ENCODE assay signal across 1 cellular context in genomic region chr16:88487920-88488842, GRCh38.
TF ChIP-seq lines count a peak whose summit lies in the region.

No MANE protein-coding gene starts in this region.

TF ChIP-seq in HepG2, 621 proteins besides CTCF, POLR2A, EP300 and RAD21 (continued from another document and continues in another):
- TF ChIP-seq ZNF569 (CRISPR knock-in tag; IDR thresholded peaks at IDR 0.05; ENCODE audit: borderline replicate concordance) (peak; percentile 100; the same call in 1 of the 2 replicates), ZMAT5 (CRISPR knock-in tag; IDR thresholded peaks at IDR 0.05; ENCODE audit: borderline replicate concordance, low read depth) (peak; percentile 98), ZMAT3 (CRISPR knock-in tag; conservative IDR thresholded peaks at IDR 0.05) (peak; percentile 100), NONO (IDR thresholded peaks at IDR 0.05) (no peak), NONO (CRISPR knock-in tag; conservative IDR thresholded peaks at IDR 0.05) (peak; percentile 99), SRY (CRISPR knock-in tag; IDR thresholded peaks at IDR 0.05) (peak; percentile 100), ZNF792 (CRISPR knock-in tag; IDR thresholded peaks at IDR 0.05) (peak; percentile 100), ZNF816 (CRISPR knock-in tag; IDR thresholded peaks at IDR 0.05; ENCODE audit: borderline replicate concordance) (peak; percentile 100), SIN3A (IDR thresholded peaks at IDR 0.05; ENCODE audit: borderline replicate concordance, low read depth, low read length) (peak; percentile 90; the same call in 1 of the 2 replicates), RBM39 (IDR thresholded peaks at IDR 0.05; ENCODE audit: low read depth, low read length, poor library complexity, severe bottlenecking) (peak; percentile 99), MTERF4 (CRISPR knock-in tag; IDR thresholded peaks at IDR 0.05) (peak; percentile 100), ZSCAN5A (CRISPR knock-in tag; IDR thresholded peaks at IDR 0.05; ENCODE audit: borderline replicate concordance) (peak; percentile 100), MXI1 (IDR thresholded peaks at IDR 0.05; ENCODE audit: borderline replicate concordance, low read depth, low read length) (peak; percentile 99), AGO1 (IDR thresholded peaks at IDR 0.05; ENCODE audit: low read depth, low read length, poor library complexity, severe bottlenecking) (peak; percentile 85), TAF1 (CRISPR knock-in tag; IDR thresholded peaks at IDR 0.05) (peak; percentile 74), ZNF335 (CRISPR knock-in tag; IDR thresholded peaks at IDR 0.05) (peak; percentile 98), ZNF616 (CRISPR knock-in tag; IDR thresholded peaks at IDR 0.05; ENCODE audit: low read depth) (peak; percentile 100), NFE2L2 (IDR thresholded peaks at IDR 0.05; ENCODE audit: low read length) (no peak), MAFG (CRISPR knock-in tag; IDR thresholded peaks at IDR 0.05) (peak; percentile 95), ZNF891 (CRISPR knock-in tag; IDR thresholded peaks at IDR 0.05) (peak; percentile 100), ZNF564 (CRISPR knock-in tag; IDR thresholded peaks at IDR 0.05) (peak; percentile 100), HMGA1 (CRISPR knock-in tag; conservative IDR thresholded peaks at IDR 0.05) (no peak), ZNF205 (CRISPR knock-in tag; IDR thresholded peaks at IDR 0.05) (peak; percentile 99), ARID3A (IDR thresholded peaks at IDR 0.05; ENCODE audit: low read depth, low read length) (peak; percentile 97), ZKSCAN8 (CRISPR knock-in tag; IDR thresholded peaks at IDR 0.05; ENCODE audit: borderline replicate concordance) (peak; percentile 99), NAIF1 (CRISPR knock-in tag; IDR thresholded peaks at IDR 0.05; ENCODE audit: borderline replicate concordance) (peak; percentile 99), CHCHD3 (CRISPR knock-in tag; IDR thresholded peaks at IDR 0.05) (peak; percentile 100), THAP11 (CRISPR knock-in tag; IDR thresholded peaks at IDR 0.05) (peak; percentile 92), BCL3 (CRISPR knock-in tag; IDR thresholded peaks at IDR 0.05) (peak; percentile 100), FOXK2 (IDR thresholded peaks at IDR 0.05) (0 out of 2 replicates have a peak, but pooled peaks have one; percentile 57), NKX3-1 (CRISPR knock-in tag; IDR thresholded peaks at IDR 0.05) (peak; percentile 100), ZNF883 (CRISPR knock-in tag; IDR thresholded peaks at IDR 0.05; ENCODE audit: not compliant biosample characterization) (peak; percentile 100)
- TF ChIP-seq, protein P1, sequence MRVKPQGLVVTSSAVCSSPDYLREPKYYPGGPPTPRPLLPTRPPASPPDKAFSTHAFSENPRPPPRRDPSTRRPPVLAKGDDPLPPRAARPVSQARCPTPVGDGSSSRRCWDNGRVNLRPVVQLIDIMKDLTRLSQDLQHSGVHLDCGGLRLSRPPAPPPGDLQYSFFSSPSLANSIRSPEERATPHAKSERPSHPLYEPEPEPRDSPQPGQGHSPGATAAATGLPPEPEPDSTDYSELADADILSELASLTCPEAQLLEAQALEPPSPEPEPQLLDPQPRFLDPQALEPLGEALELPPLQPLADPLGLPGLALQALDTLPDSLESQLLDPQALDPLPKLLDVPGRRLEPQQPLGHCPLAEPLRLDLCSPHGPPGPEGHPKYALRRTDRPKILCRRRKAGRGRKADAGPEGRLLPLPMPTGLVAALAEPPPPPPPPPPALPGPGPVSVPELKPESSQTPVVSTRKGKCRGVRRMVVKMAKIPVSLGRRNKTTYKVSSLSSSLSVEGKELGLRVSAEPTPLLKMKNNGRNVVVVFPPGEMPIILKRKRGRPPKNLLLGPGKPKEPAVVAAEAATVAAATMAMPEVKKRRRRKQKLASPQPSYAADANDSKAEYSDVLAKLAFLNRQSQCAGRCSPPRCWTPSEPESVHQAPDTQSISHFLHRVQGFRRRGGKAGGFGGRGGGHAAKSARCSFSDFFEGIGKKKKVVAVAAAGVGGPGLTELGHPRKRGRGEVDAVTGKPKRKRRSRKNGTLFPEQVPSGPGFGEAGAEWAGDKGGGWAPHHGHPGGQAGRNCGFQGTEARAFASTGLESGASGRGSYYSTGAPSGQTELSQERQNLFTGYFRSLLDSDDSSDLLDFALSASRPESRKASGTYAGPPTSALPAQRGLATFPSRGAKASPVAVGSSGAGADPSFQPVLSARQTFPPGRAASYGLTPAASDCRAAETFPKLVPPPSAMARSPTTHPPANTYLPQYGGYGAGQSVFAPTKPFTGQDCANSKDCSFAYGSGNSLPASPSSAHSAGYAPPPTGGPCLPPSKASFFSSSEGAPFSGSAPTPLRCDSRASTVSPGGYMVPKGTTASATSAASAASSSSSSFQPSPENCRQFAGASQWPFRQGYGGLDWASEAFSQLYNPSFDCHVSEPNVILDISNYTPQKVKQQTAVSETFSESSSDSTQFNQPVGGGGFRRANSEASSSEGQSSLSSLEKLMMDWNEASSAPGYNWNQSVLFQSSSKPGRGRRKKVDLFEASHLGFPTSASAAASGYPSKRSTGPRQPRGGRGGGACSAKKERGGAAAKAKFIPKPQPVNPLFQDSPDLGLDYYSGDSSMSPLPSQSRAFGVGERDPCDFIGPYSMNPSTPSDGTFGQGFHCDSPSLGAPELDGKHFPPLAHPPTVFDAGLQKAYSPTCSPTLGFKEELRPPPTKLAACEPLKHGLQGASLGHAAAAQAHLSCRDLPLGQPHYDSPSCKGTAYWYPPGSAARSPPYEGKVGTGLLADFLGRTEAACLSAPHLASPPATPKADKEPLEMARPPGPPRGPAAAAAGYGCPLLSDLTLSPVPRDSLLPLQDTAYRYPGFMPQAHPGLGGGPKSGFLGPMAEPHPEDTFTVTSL (CRISPR knock-in tag; IDR thresholded peaks at IDR 0.05; ENCODE audit: borderline replicate concordance) = peak; percentile 100
- TF ChIP-seq, protein P2, sequence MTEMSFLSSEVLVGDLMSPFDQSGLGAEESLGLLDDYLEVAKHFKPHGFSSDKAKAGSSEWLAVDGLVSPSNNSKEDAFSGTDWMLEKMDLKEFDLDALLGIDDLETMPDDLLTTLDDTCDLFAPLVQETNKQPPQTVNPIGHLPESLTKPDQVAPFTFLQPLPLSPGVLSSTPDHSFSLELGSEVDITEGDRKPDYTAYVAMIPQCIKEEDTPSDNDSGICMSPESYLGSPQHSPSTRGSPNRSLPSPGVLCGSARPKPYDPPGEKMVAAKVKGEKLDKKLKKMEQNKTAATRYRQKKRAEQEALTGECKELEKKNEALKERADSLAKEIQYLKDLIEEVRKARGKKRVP (CRISPR knock-in tag; IDR thresholded peaks at IDR 0.05) = peak; percentile 65 to 98; a peak in 2 of 4 replicates
- TF ChIP-seq, protein P3, sequence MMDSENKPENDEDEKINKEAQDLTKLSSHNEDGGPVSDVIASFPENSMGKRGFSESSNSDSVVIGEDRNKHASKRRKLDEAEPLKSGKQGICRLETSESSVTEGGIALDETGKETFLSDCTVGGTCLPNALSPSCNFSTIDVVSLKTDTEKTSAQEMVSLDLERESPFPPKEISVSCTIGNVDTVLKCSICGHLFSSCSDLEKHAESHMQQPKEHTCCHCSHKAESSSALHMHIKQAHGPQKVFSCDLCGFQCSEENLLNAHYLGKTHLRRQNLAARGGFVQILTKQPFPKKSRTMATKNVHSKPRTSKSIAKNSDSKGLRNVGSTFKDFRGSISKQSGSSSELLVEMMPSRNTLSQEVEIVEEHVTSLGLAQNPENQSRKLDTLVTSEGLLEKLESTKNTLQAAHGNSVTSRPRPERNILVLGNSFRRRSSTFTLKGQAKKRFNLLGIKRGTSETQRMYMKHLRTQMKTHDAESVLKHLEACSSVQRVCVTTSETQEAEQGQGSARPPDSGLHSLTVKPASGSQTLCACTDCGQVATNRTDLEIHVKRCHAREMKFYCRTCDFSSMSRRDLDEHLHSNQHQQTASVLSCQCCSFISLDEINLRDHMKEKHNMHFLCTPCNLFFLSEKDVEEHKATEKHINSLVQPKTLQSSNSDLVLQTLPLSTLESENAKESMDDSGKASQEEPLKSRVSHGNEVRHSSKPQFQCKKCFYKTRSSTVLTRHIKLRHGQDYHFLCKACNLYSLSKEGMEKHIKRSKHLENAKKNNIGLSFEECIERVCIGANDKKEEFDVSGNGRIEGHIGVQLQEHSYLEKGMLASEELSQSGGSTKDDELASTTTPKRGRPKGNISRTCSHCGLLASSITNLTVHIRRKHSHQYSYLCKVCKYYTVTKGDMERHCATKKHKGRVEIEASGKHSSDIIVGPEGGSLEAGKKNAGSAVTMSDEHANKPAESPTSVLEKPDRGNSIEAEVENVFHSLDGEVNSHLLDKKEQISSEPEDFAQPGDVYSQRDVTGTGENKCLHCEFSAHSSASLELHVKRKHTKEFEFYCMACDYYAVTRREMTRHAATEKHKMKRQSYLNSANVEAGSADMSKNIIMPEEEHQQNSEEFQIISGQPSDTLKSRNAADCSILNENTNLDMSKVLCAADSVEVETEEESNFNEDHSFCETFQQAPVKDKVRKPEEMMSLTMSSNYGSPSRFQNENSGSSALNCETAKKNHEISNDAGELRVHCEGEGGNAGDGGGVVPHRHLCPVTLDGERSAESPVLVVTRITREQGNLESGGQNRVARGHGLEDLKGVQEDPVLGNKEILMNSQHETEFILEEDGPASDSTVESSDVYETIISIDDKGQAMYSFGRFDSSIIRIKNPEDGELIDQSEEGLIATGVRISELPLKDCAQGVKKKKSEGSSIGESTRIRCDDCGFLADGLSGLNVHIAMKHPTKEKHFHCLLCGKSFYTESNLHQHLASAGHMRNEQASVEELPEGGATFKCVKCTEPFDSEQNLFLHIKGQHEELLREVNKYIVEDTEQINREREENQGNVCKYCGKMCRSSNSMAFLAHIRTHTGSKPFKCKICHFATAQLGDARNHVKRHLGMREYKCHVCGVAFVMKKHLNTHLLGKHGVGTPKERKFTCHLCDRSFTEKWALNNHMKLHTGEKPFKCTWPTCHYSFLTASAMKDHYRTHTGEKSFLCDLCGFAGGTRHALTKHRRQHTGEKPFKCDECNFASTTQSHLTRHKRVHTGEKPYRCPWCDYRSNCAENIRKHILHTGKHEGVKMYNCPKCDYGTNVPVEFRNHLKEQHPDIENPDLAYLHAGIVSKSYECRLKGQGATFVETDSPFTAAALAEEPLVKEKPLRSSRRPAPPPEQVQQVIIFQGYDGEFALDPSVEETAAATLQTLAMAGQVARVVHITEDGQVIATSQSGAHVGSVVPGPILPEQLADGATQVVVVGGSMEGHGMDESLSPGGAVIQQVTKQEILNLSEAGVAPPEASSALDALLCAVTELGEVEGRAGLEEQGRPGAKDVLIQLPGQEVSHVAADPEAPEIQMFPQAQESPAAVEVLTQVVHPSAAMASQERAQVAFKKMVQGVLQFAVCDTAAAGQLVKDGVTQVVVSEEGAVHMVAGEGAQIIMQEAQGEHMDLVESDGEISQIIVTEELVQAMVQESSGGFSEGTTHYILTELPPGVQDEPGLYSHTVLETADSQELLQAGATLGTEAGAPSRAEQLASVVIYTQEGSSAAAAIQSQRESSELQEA (CRISPR knock-in tag; IDR thresholded peaks at IDR 0.05; ENCODE audit: not compliant biosample characterization) = peak; percentile 100
- TF ChIP-seq, protein P4, sequence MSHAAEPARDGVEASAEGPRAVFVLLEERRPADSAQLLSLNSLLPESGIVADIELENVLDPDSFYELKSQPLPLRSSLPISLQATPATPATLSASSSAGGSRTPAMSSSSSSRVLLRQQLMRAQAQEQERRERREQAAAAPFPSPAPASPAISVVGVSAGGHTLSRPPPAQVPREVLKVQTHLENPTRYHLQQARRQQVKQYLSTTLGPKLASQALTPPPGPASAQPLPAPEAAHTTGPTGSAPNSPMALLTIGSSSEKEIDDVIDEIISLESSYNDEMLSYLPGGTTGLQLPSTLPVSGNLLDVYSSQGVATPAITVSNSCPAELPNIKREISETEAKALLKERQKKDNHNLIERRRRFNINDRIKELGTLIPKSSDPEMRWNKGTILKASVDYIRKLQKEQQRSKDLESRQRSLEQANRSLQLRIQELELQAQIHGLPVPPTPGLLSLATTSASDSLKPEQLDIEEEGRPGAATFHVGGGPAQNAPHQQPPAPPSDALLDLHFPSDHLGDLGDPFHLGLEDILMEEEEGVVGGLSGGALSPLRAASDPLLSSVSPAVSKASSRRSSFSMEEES (CRISPR knock-in tag; IDR thresholded peaks at IDR 0.05) = peak; percentile 100
